ENCODE assay signal across 8 cellular contexts in the genomic region with DNA sequence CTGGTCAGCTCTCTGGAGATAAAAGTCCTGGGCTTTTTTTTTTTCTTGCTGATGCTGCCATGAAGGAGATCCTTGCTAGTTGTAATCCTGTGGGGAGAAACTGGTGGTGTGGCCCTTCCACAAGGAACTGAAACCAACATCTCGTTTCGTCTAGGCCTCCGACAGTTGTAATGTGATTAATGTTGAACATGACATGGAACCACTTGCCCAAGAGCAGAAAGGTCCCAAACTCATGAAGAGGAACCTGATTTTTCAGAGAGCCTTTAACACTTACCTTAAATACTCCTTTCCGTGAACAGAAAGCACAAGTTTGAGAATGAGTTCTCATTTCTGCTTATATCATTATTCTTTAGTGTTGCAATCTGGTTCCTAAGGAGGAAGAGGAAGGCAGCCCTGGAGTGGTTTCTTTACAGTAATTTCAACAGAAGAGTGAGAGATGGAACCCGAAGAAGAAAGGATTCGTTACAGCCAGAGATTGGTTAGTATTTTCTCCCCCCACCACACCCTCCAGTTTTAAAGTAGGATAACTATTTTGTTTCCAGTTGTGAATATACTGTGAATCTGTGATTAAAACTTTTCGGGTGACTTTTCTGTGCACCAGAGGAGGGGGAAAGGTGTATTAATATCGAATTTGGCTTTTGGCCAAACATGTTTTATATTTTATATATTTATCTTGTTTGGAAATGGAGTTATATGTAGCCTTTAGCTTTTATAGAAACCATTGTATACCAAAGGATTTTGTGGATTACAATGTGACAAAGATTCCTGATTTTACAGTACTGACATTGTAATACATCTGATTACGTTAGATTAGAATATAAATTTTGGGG. TPM values are rescaled to one million over a fixed set of nuclear protein-coding genes. Genes with fewer than 3 reads are reported as not detected.
DNase-seq lines count a peak whose midpoint lies in the region; ATAC-seq, FAIRE-seq and TF ChIP-seq lines count a peak whose summit lies in the region.

No MANE protein-coding gene starts in this region.

- H3K4me2 ChIP-seq in astrocyte (ENCODE audit: low read length): peak overlapping the region; percentile 87

- H3K27ac ChIP-seq in astrocyte (ENCODE audit: low read depth, low read length) (peak overlapping the region; percentile 83), stomach (peak overlapping the region; percentile 70 to 100 (median 97))

- peaks cover 44% of the 10 kb centered on the region for H3K36me3 Mint-ChIP-seq in activated T-cell treated with anti-CD3 and anti-CD28 coated beads, Interleukin-2, amount 50 U/mL, for 24 hours (ENCODE audit: low read depth)
- peaks cover 2% of the 10 kb centered on the region for H3K36me3 Mint-ChIP-seq in astrocyte (ENCODE audit: low read depth, unreplicated experiment)

- H3K9me3 ChIP-seq in astrocyte (ENCODE audit: insufficient read depth, low read depth, low read length) (no peaks in the 10 kb centered on the region), stomach (no peaks in the 10 kb centered on the region)

- H3K4me3 Mint-ChIP-seq in activated T-cell treated with anti-CD3 and anti-CD28 coated beads, Interleukin-2, amount 50 U/mL, for 24 hours: peak overlapping the region; percentile 98
- H3K4me3 Mint-ChIP-seq in astrocyte (ENCODE audit: unreplicated experiment): peak overlapping the region; percentile 96

- peaks cover 29% of the 10 kb centered on the region for H3K4me1 Mint-ChIP-seq in activated T-cell treated with anti-CD3 and anti-CD28 coated beads, Interleukin-2, amount 50 U/mL, for 24 hours (ENCODE audit: low read depth)
- peaks cover 8% of the 10 kb centered on the region for H3K4me1 Mint-ChIP-seq in astrocyte (ENCODE audit: low read depth, unreplicated experiment)

- H3K27me3 ChIP-seq in astrocyte (ENCODE audit: insufficient read depth, low read length) (no peaks in the 10 kb centered on the region), stomach (no peaks in the 10 kb centered on the region)

- ATAC-seq in GM21367 (IDR thresholded peaks at IDR 0.05; ENCODE audit: unreplicated experiment): no peak

- TF ChIP-seq CTCF in NB4 (IDR thresholded peaks at IDR 0.05; ENCODE audit: low read depth, low read length): no peak
- no peak for TF ChIP-seq CTCF in astrocyte (IDR thresholded peaks at IDR 0.05; ENCODE audit: insufficient read depth, low read depth, low read length)
- TF ChIP-seq CTCF in stomach (IDR thresholded peaks at IDR 0.05): no peak

- peak overlapping the region; percentile 95 for H3K9ac ChIP-seq in astrocyte (ENCODE audit: low read length)

- H3K9me3 Mint-ChIP-seq in activated T-cell treated with anti-CD3 and anti-CD28 coated beads, Interleukin-2, amount 50 U/mL, for 24 hours: no peaks in the 10 kb centered on the region
- H3K9me3 Mint-ChIP-seq in astrocyte (ENCODE audit: unreplicated experiment): no peaks in the 10 kb centered on the region

- TF ChIP-seq EP300 in stomach (IDR thresholded peaks at IDR 0.05): no peak

- H3K27me3 Mint-ChIP-seq in activated T-cell treated with anti-CD3 and anti-CD28 coated beads, Interleukin-2, amount 50 U/mL, for 24 hours: no peaks in the 10 kb centered on the region
- H3K27me3 Mint-ChIP-seq in astrocyte (ENCODE audit: low read depth, unreplicated experiment): no peaks in the 10 kb centered on the region

- no peaks in the 10 kb centered on the region for H3K36me3 ChIP-seq in astrocyte (ENCODE audit: insufficient read depth, low read length)
- peaks cover 3 to 32% (median 27%) of the 10 kb centered on the region in 4 donors for H3K36me3 ChIP-seq in stomach

- H3K4me1 ChIP-seq in astrocyte (ENCODE audit: insufficient read depth, low read length): peaks cover 5% of the 10 kb centered on the region
- peaks cover 24 to 62% (median 47%) of the 10 kb centered on the region in 4 donors for H3K4me1 ChIP-seq in stomach

- H3K27ac Mint-ChIP-seq in activated T-cell treated with anti-CD3 and anti-CD28 coated beads, Interleukin-2, amount 50 U/mL, for 24 hours: peak overlapping the region; percentile 89
- H3K27ac Mint-ChIP-seq in astrocyte (ENCODE audit: unreplicated experiment): peak overlapping the region; percentile 97

- H3K4me3 ChIP-seq in NB4 (ENCODE audit: low read depth, low read length) (peak overlapping the region; percentile 100), astrocyte (ENCODE audit: insufficient read depth, low read depth, low read length) (peak overlapping the region; percentile 99), stomach (peak overlapping the region; percentile 85 to 99 (median 97))

- intact Hi-C loops in stomach (cut with DNase I; ENCODE audit: low total_unique reads): no loop called here

- no peak for FAIRE-seq in astrocyte (lab: Jason Lieb, UNC)

- peaks cover 69% of the 10 kb centered on the region for H3K79me2 ChIP-seq in astrocyte (ENCODE audit: insufficient read depth, low read length)

- TF ChIP-seq POLR2A in NB4 (IDR thresholded peaks at IDR 0.05; ENCODE audit: extremely low read depth, insufficient read length) (peak; percentile 14), stomach (IDR thresholded peaks at IDR 0.05) (no peak)

- H4K20me1 ChIP-seq in astrocyte (ENCODE audit: insufficient read depth, low read length): peaks cover 56% of the 10 kb centered on the region

- WGBS in stomach, 5 donors: 5 to 7% (median 6%) methylated on average over 9 of the region's 9 CpGs

- no peak overlapping the region for H2AFZ ChIP-seq in astrocyte (ENCODE audit: low read depth, low read length)

- no peak for DNase-seq in activated T-cell treated with anti-CD3 and anti-CD28 coated beads, Interleukin-2, amount 50 U/mL, for 24 hours
- DNase-seq in activated T-cell treated with anti-CD3 and anti-CD28 coated beads for 4 hours (no peak), NB4 (ENCODE audit: low read depth) (peak; percentile 87), astrocyte (ENCODE audit: low read depth) (peak; percentile 27), kidney tubule cell (ENCODE audit: low spot score) (peak; percentile 56), stomach (peak; percentile 45), NCI-H2196 treated with DMSO at 0.1 percent for 48 hours (lab: John Stamatoyannopoulos, UW; ENCODE audit: unreplicated experiment) (no peak)

RNA-seq across cellular contexts. Expression of gene KDM2A, which starts 2.0 kb away (rescaled TPM):
- total RNA-seq in astrocyte (65.2 and 70.4 TPM in 2 replicates), stomach (100 to 1,000 TPM in 3 of 5 donors, 10 to 100 TPM in 2; 50.7 to 125 (median 110) TPM)
- polyA plus RNA-seq in stomach: 10 to 100 TPM; 15.4 to 24.9 (median 20.0) TPM

Comparison
In these comparisons a context has a peak if more than half of its experiments do, and no peak if none do; other contexts are left out.
1. DNase-seq: peak in NB4 (single experiment), astrocyte (single experiment), kidney tubule cell (single experiment) and stomach (single experiment); none in activated T-cell treated with anti-CD3 and anti-CD28 coated beads, Interleukin-2, amount 50 U/mL, for 24 hours (single experiment), activated T-cell treated with anti-CD3 and anti-CD28 coated beads for 4 hours (single experiment) and NCI-H2196 treated with DMSO at 0.1 percent for 48 hours (single experiment).
2. Peak in every context shown above with its lines, with median percentiles within 50 percentile points of each other: H3K4me3 ChIP-seq.